ENCODE assay signal across 16 cellular contexts in the genomic region with DNA sequence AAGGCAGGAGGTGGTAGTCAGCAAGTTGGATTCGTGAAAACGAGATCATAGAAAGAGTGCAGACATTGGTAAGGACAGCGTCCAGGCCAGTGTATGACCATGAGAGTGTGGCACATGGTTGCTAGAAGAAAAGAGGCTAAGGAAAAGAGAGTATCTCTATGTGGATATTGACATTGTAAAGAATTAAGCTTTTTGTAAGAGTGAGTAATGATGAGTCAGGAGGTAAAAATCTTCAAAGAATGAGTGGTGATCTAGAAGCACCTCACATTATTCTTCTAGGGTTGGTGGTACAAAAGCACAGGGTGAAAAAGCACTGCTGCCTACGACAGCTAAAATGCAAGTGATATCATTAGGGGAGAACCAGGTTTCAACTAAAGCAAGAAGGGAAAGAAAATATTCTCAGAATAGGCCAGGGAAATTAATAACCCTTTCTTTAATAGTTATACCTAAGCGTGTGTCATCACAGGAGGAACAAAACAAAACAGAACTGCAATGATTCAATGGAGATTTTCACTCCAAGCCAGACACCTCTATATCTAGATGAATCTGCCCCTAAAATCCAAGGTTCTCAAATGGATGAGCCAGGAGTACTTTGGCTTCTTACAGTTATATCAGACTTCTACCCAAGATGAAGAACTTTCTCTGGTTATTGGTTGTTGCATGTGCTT.
DNase-seq lines count a peak whose midpoint lies in the region; ATAC-seq and TF ChIP-seq lines count a peak whose summit lies in the region.
"Had no signal": no experiment of that assay in that cellular context is flagged by ENCODE, and none has a peak within 500 bp of the region (broad histone marks: within the 10 kb centered on the region; RNA-seq: fewer than 3 reads in every experiment).

No MANE protein-coding gene starts in this region.

- H3K27me3 ChIP-seq in Panc1 (ENCODE audit: control insufficient read depth, insufficient read depth, low read length) (no peaks in the 10 kb centered on the region), ovary (no peaks in the 10 kb centered on the region)

- H3K27ac ChIP-seq in Panc1 (ENCODE audit: low read length) (no peak overlapping the region), ovary (no peak overlapping the region)

- no peaks in the 10 kb centered on the region for H3K36me3 ChIP-seq in Panc1 (ENCODE audit: control insufficient read depth, insufficient read depth, low read length)
- no peaks in the 10 kb centered on the region for H3K36me3 ChIP-seq in ovary

- DNase-seq in EL (peak; percentile 79), Panc1 (ENCODE audit: low read depth, low spot score) (peak; percentile 58), epithelial cell of proximal tubule (ENCODE audit: low read depth) (peak; percentile 50), retinal pigment epithelial cell (ENCODE audit: low read depth) (peak; percentile 27), GM10248 (ENCODE audit: extremely low spot score) (no peak), ovary (no peak), ecto neural progenitor cell (ENCODE audit: low spot score) (no peak)
- DNase-seq: activated T-cell treated with anti-CD3 and anti-CD28 coated beads, Interleukin-2, amount 50 U/mL, for 48 hours; anterior cingulate cortex; CD8-positive, alpha-beta memory T cell; effector CD4-positive, alpha-beta T cell; left ventricle myocardium superior; naive thymus-derived CD8-positive, alpha-beta T cell; NCI-H1417 treated with DMSO at 0.1 percent for 48 hours; NCI-H524 had no signal

- no peak for TF ChIP-seq EP300 in ovary (IDR thresholded peaks at IDR 0.05)

- in situ Hi-C loops in Panc1 (cut with HindIII; ENCODE audit: low pct_unique_long_range_greater_than_20kb, low sequenced_read_pairs): no loop called here

- H3K9me3 ChIP-seq in Panc1 (ENCODE audit: control insufficient read depth, insufficient read depth, low read depth, low read length) (no peaks in the 10 kb centered on the region), ovary (no peaks in the 10 kb centered on the region)

- TF ChIP-seq POLR2A in ovary (IDR thresholded peaks at IDR 0.05): no peak

- no peak for TF ChIP-seq CTCF in Panc1 (IDR thresholded peaks at IDR 0.05)
- TF ChIP-seq CTCF in epithelial cell of proximal tubule (conservative IDR thresholded peaks at IDR 0.05; ENCODE audit: low read depth, low read length): no peak
- no peak for TF ChIP-seq CTCF in retinal pigment epithelial cell (conservative IDR thresholded peaks at IDR 0.05; ENCODE audit: low read depth, low read length)
- no peak for TF ChIP-seq CTCF in GM10248 (IDR thresholded peaks at IDR 0.05; ENCODE audit: control extremely low read depth, extremely low read depth, low read depth, missing control alignments)
- TF ChIP-seq CTCF in ovary (IDR thresholded peaks at IDR 0.05): no peak

- ATAC-seq in Panc1 (peak; percentile 62; the same call in 1 of the 2 replicates), GM21737 (IDR thresholded peaks at IDR 0.05; ENCODE audit: unreplicated experiment) (no peak)
- ATAC-seq: left ventricle myocardium superior; naive thymus-derived CD8-positive, alpha-beta T cell had no signal

- POLR2A ChIA-PET in Panc1 (lab: Charles Lee) (no interaction called here), GM10248 (lab: Yijun Ruan, JAX) (no interaction called here)

- H3K4me3 ChIP-seq in Panc1 (ENCODE audit: low read depth in 2 of 2, low read length in 2 of 2) (no peak overlapping the region), epithelial cell of proximal tubule (ENCODE audit: low read depth, low read length) (no peak overlapping the region), retinal pigment epithelial cell (ENCODE audit: low read length) (no peak overlapping the region), ovary (no peak overlapping the region)

- CTCF ChIA-PET in Panc1 (lab: Charles Lee): no interaction called here
- CTCF ChIA-PET in GM10248 (lab: Yijun Ruan, JAX): no interaction called here

- BruUV-seq in Panc1 (replicated peaks; lab: Mats Ljungman, UMichigan): no TSS peak

- WGBS in ovary, 3 donors: 91 to 96% (median 94%) methylated on average over 5 of the region's 5 CpGs

- no peaks in the 10 kb centered on the region for H3K4me1 ChIP-seq in Panc1 (ENCODE audit: control insufficient read depth, insufficient read depth, low read length)
- H3K4me1 ChIP-seq in ovary (ENCODE audit: insufficient read depth): no peaks in the 10 kb centered on the region

- intact Hi-C loops in Panc1 (cut with micrococcal nuclease; ENCODE audit: unreplicated experiment) (no loop called here), ovary (cut with DNase I) (no loop called here)

Comparison
In these comparisons a context has a peak if more than half of its experiments do, and no peak if none do; other contexts are left out.
1. DNase-seq: peak in EL (single experiment), Panc1 (single experiment), epithelial cell of proximal tubule (single experiment) and retinal pigment epithelial cell (single experiment); none in GM10248 (single experiment), ovary (0 of 5) and ecto neural progenitor cell (single experiment).